ENCODE assay signal across 8 cellular contexts in genomic region chr1:64965239-64966157, GRCh38. TPM values are rescaled to one million over a fixed set of nuclear protein-coding genes. Genes with fewer than 3 reads are reported as not detected.
A peak's percentile ranks its signal among the peaks of the same experiment; 100 is the strongest.
DNase-seq lines count a peak whose midpoint lies in the region; ATAC-seq and TF ChIP-seq lines count a peak whose summit lies in the region.

No MANE protein-coding gene starts in this region.

- DNase-seq in CD1c-positive myeloid dendritic cell (ENCODE audit: extremely low spot score) (peak; percentile 66), T follicular helper cell (ENCODE audit: low read depth) (peak; percentile 64), adipocyte (ENCODE audit: low read depth) (peak; percentile 80), left ventricle myocardium inferior (peak; percentile 63), SIG-M5 treated with dmso at 0.1 percent for 504 hours (lab: John Stamatoyannopoulos, UW; ENCODE audit: unreplicated experiment) (no peak)

- H3K9me3 ChIP-seq in adipocyte (ENCODE audit: control insufficient read depth, low read length): no peaks in the 10 kb centered on the region
- H3K9me3 ChIP-seq in left ventricle myocardium inferior (replicated peaks): no peaks in the 10 kb centered on the region

- H3K4me3 ChIP-seq in adipocyte (ENCODE audit: low read length): peak overlapping the region; percentile 96
- H3K4me3 ChIP-seq in left ventricle myocardium inferior: peak overlapping the region; percentile 82
- H3K4me3 ChIP-seq in rectal smooth muscle tissue (ENCODE audit: low read length): peak overlapping the region; percentile 91

- ATAC-seq in GM19452 (IDR thresholded peaks at IDR 0.05; ENCODE audit: unreplicated experiment) (peak; percentile 45), HG03521 (IDR thresholded peaks at IDR 0.05; ENCODE audit: unreplicated experiment) (peak; percentile 47)

- no peaks in the 10 kb centered on the region for H3K36me3 ChIP-seq in adipocyte (ENCODE audit: control insufficient read depth, insufficient read depth, low read length, severe bottlenecking)
- no peaks in the 10 kb centered on the region for H3K36me3 ChIP-seq in left ventricle myocardium inferior
- H3K36me3 ChIP-seq in rectal smooth muscle tissue (ENCODE audit: control insufficient read depth, insufficient read depth, low read length): no peaks in the 10 kb centered on the region

- H3K27me3 ChIP-seq in adipocyte (replicated peaks; ENCODE audit: control insufficient read depth, insufficient read depth, low read length) (no peaks in the 10 kb centered on the region), left ventricle myocardium inferior (ENCODE audit: low read depth) (no peaks in the 10 kb centered on the region), rectal smooth muscle tissue (ENCODE audit: control insufficient read depth, insufficient read depth, low read length) (no peaks in the 10 kb centered on the region)

- H3K27ac ChIP-seq in left ventricle myocardium inferior (replicated peaks) (peak overlapping the region; percentile 98), rectal smooth muscle tissue (ENCODE audit: low read depth, low read length) (peak overlapping the region; percentile 94)

- TF ChIP-seq CTCF in left ventricle myocardium inferior (IDR thresholded peaks at IDR 0.05; ENCODE audit: borderline replicate concordance): no peak

- peak overlapping the region; percentile 90 for H3K9ac ChIP-seq in adipocyte (ENCODE audit: low read length)
- H3K9ac ChIP-seq in rectal smooth muscle tissue (ENCODE audit: low read length): peak overlapping the region; percentile 98

- H3K4me1 ChIP-seq in adipocyte (ENCODE audit: control insufficient read depth, insufficient read depth, low read length) (peaks cover 24% of the 10 kb centered on the region), left ventricle myocardium inferior (peaks cover 62% of the 10 kb centered on the region), rectal smooth muscle tissue (ENCODE audit: control insufficient read depth, insufficient read depth, low read length) (peaks cover 10% of the 10 kb centered on the region)

- intact Hi-C loops in left ventricle myocardium inferior (cut with micrococcal nuclease): no loop called here

RNA-seq across cellular contexts. Expression of gene JAK1, which starts 0.9 kb away (rescaled TPM):
- total RNA-seq in left ventricle myocardium inferior: 106 TPM
